ENCODE assay signal across 1 cellular context in genomic region chr6:157755032-157755751, GRCh38.
TF ChIP-seq lines count a peak whose summit lies in the region.

No MANE protein-coding gene starts in this region.

TF ChIP-seq in SK-N-SH, 30 proteins besides CTCF, POLR2A, EP300 and RAD21 (continued from another document):
- TF ChIP-seq, protein P1, sequence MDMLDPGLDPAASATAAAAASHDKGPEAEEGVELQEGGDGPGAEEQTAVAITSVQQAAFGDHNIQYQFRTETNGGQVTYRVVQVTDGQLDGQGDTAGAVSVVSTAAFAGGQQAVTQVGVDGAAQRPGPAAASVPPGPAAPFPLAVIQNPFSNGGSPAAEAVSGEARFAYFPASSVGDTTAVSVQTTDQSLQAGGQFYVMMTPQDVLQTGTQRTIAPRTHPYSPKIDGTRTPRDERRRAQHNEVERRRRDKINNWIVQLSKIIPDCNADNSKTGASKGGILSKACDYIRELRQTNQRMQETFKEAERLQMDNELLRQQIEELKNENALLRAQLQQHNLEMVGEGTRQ (IDR thresholded peaks at IDR 0.05; ENCODE audit: borderline replicate concordance, low read depth, low read length), result no peak
